8 cellular contexts compared by ENCODE assay signal in genomic region chr12:101670007-101670671, GRCh38. TPM values are rescaled to one million over a fixed set of nuclear protein-coding genes. Genes with fewer than 3 reads are reported as not detected.
DNase-seq lines count a peak whose midpoint lies in the region; ATAC-seq, FAIRE-seq and TF ChIP-seq lines count a peak whose summit lies in the region.

No MANE protein-coding gene starts in this region.

- H3K4me3 ChIP-seq in AG04450 (ENCODE audit: low read depth, low read length), result no peak overlapping the region
- no peak overlapping the region for H3K4me3 ChIP-seq in PC-3 (ENCODE audit: low read length)
- H3K4me3 ChIP-seq in brain microvascular endothelial cell (ENCODE audit: low read depth, low read length), result no peak overlapping the region
- H3K4me3 ChIP-seq in tibial nerve, result no peak overlapping the region

- peaks cover 5% of the 10 kb centered on the region for H3K27me3 ChIP-seq in AG04450 (ENCODE audit: control insufficient read depth, insufficient read depth, low read length)
- peaks cover 37% of the 10 kb centered on the region for H3K27me3 ChIP-seq in PC-3 (ENCODE audit: low read length)
- no peaks in the 10 kb centered on the region for H3K27me3 ChIP-seq in brain microvascular endothelial cell (replicated peaks)
- H3K27me3 ChIP-seq in tibial nerve, result no peaks in the 10 kb centered on the region

- no peaks in the 10 kb centered on the region for H3K79me2 ChIP-seq in PC-3 (ENCODE audit: low read length)

- peak; percentile 58 for TF ChIP-seq CTCF in AG04450 (IDR thresholded peaks at IDR 0.05; ENCODE audit: low read depth, low read length)
- peak; percentile 64 for TF ChIP-seq CTCF in PC-3 (conservative IDR thresholded peaks at IDR 0.05; ENCODE audit: low read depth, low read length)
- peak; percentile 61 for TF ChIP-seq CTCF in brain microvascular endothelial cell (IDR thresholded peaks at IDR 0.05; ENCODE audit: low read depth, low read length, missing control alignments)
- peak; percentile 40 to 71 (median 49) for TF ChIP-seq CTCF in tibial nerve (IDR thresholded peaks at IDR 0.05)

- FAIRE-seq in GM12891 (lab: Jason Lieb, UNC), result peak; percentile 86

- H3K9me3 ChIP-seq in AG04450 (ENCODE audit: control insufficient read depth, insufficient read depth, low read length), result no peaks in the 10 kb centered on the region
- H3K9me3 ChIP-seq in PC-3 (ENCODE audit: low read length), result no peaks in the 10 kb centered on the region
- H3K9me3 ChIP-seq in tibial nerve, result no peaks in the 10 kb centered on the region

- no peaks in the 10 kb centered on the region for H3K9me2 ChIP-seq in PC-3 (replicated peaks; ENCODE audit: low read length)

- 52 to 54% methylated on average over 6 of the region's 6 CpGs for WGBS in tibial nerve, 2 donors

- no peak overlapping the region for H2AFZ ChIP-seq in PC-3 (ENCODE audit: low read length)

- in situ Hi-C loops in brain microvascular endothelial cell (cut with HindIII; ENCODE audit: low pct_ligation_motif_present, low sequenced_read_pairs), result no loop called here

- DNase-seq in AG04450 (ENCODE audit: low read depth, low spot score), result peak; percentile 7
- DNase-seq in GM12891 (ENCODE audit: insufficient read length, low spot score), result no peak
- DNase-seq in PC-3, result peak; percentile 54
- peak; percentile 72 for DNase-seq in brain microvascular endothelial cell
- peak; percentile 12 for DNase-seq in kidney tubule cell (ENCODE audit: low spot score)
- peak in 1 of 2 donors; percentile 58 for DNase-seq in tibial nerve (ENCODE audit: low spot score in 2 of 2)
- no peak for DNase-seq in COR-L47 (lab: John Stamatoyannopoulos, UW)
- DNase-seq in SK-N-DZ (ENCODE audit: low spot score), result no peak

- H3K9ac ChIP-seq in PC-3 (ENCODE audit: low read length), result no peak overlapping the region

- TF ChIP-seq EP300 in tibial nerve (IDR thresholded peaks at IDR 0.05), result peak in 1 of 2 donors; percentile 35

- H3F3A ChIP-seq in PC-3 (ENCODE audit: low read length, unreplicated experiment), result no peaks in the 10 kb centered on the region

- CTCF ChIA-PET in AG04450 (lab: Charles Lee), result no interaction called here
- CTCF ChIA-PET in PC-3 (lab: Charles Lee), result no interaction called here

- H3K27ac ChIP-seq in AG04450 (ENCODE audit: low read depth, low read length), result no peak overlapping the region
- H3K27ac ChIP-seq in PC-3 (ENCODE audit: low read length), result no peak overlapping the region
- H3K27ac ChIP-seq in brain microvascular endothelial cell, result no peak overlapping the region
- H3K27ac ChIP-seq in tibial nerve, result no peak overlapping the region

- no peak overlapping the region for H3K4me2 ChIP-seq in PC-3 (ENCODE audit: low read length)

- no peaks in the 10 kb centered on the region for H4K20me1 ChIP-seq in PC-3 (ENCODE audit: low read length)

- POLR2A ChIA-PET in AG04450 (lab: Yijun Ruan, JAX) (no interaction called here), PC-3 (lab: Charles Lee; ENCODE audit: unreplicated experiment) (no interaction called here)

- ATAC-seq in PC-3, result peak; percentile 45; the same call in 1 of the 2 replicates

- no peak for TF ChIP-seq POLR2A in GM12891 (IDR thresholded peaks at IDR 0.05; ENCODE audit: low read depth, low read length)
- no peak for TF ChIP-seq POLR2A in tibial nerve (IDR thresholded peaks at IDR 0.05)

- BruUV-seq in PC-3 (replicated peaks; lab: Mats Ljungman, UMichigan), result no TSS peak

- H3K4me1 ChIP-seq in PC-3 (ENCODE audit: insufficient read depth, low read length) (no peaks in the 10 kb centered on the region), tibial nerve (peaks cover 0 to 5% (median 0%) of the 10 kb centered on the region in 4 donors)

- H3K36me3 ChIP-seq in PC-3 (ENCODE audit: low read depth, low read length) (no peaks in the 10 kb centered on the region), brain microvascular endothelial cell (replicated peaks) (no peaks in the 10 kb centered on the region), tibial nerve (no peaks in the 10 kb centered on the region)

- intact Hi-C loops in PC-3 (cut with micrococcal nuclease), result loop anchor here (1.0 kb wide), 2 partner anchors 89 to 256 kb away; no protein-coding TSS in a partner anchor

TF ChIP-seq in GM12891, 5 proteins besides CTCF, POLR2A, EP300 and RAD21:
- TF ChIP-seq SPI1 (IDR thresholded peaks at IDR 0.05; ENCODE audit: low read depth, low read length), result no peak
- TF ChIP-seq POLR2AphosphoS5 (IDR thresholded peaks at IDR 0.05; ENCODE audit: low read depth, low read length), result no peak
- TF ChIP-seq TAF1 (IDR thresholded peaks at IDR 0.05; ENCODE audit: low read depth, low read length), result no peak
- TF ChIP-seq PAX5 (IDR thresholded peaks at IDR 0.05; ENCODE audit: insufficient read depth, low read length, severe bottlenecking), result no peak
- TF ChIP-seq POU2F2 (IDR thresholded peaks at IDR 0.05; ENCODE audit: low read depth, low read length), result no peak
TF ChIP-seq in GM12891: peak in this region for 0.

RNA-seq across cellular contexts. Expression of gene CHPT1, which starts 27.3 kb away (rescaled TPM):
- polyA plus RNA-seq in AG04450 (2011; rRNA removed), result 19.4 and 26.9 TPM in 2 replicates
- polyA minus RNA-seq in AG04450 (2011; rRNA and poly(A)+ RNA removed), result 5.9 and 8.5 TPM in 2 replicates
- 2.2 TPM for polyA plus RNA-seq in GM12891 (2012; ENCODE audit: low read depth, missing spikeins)
- 55.3 and 56.2 TPM in 2 replicates for total RNA-seq in PC-3 (2014; rRNA removed)
- total RNA-seq in tibial nerve, result 100 to 1,000 TPM; 160 to 272 (median 228) TPM
- polyA plus RNA-seq in SK-N-DZ (2014; cell fraction: cytosol; rRNA removed), result 23.4 and 29.9 TPM in 2 replicates
- polyA plus RNA-seq in SK-N-DZ (2014; cell fraction: nucleus; rRNA removed), result 13.2 and 15.7 TPM in 2 replicates

Comparison
In these comparisons a context has a peak if more than half of its experiments do, and no peak if none do; other contexts are left out.
1. DNase-seq: peak in AG04450 (single experiment), PC-3 (single experiment), brain microvascular endothelial cell (single experiment) and kidney tubule cell (single experiment); none in GM12891 (single experiment), COR-L47 (single experiment) and SK-N-DZ (single experiment).
2. Peak in every context shown above with its lines, with median percentiles within 50 percentile points of each other: CTCF ChIP-seq.